In the genomic region with DNA sequence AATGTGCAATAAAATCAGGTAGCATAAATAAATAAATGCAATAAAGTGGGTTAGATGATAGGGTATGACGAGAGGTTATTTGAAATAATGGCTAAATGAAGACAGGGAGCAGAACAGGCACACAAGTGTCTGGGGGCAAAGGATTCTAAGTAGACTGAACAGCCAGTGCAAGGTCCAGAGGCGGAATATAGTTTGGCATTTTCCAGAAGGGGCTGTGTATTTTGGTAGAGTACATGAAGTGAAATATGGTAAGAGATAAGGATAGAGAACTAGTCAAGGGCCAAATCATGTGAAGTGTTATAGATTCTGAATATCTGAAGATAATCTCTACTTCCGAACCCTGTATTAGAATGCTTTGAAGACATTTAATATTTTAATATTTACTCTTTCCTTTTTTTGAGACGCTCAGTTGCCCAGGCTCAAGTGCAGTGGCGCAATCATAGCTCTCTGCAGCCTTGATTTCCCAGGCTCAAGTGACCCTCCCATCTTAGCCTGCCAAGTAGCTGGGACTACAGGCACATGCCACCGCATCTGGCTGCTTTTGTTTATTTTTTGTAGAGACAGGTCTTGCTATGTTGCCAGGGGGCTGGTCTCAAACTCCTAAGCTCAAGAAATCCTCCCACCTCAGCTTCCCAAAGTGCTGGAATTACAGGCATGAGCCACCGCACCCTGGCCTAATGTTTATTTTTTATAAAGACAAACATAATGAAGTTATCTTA, we compare ENCODE assay signal across 23 cellular contexts. TPM values are rescaled to one million over a fixed set of nuclear protein-coding genes. Genes with fewer than 3 reads are reported as not detected.
A peak's percentile ranks its signal among the peaks of the same experiment; 100 is the strongest.
DNase-seq lines count a peak whose midpoint lies in the region; ATAC-seq and TF ChIP-seq lines count a peak whose summit lies in the region.
"Had no signal": no experiment of that assay in that cellular context is flagged by ENCODE, and none has a peak within 500 bp of the region (broad histone marks: within the 10 kb centered on the region; RNA-seq: fewer than 3 reads in every experiment).

No MANE protein-coding gene starts in this region.

- CTCF ChIA-PET in activated CD4-positive, alpha-beta memory T cell treated with anti-CD3 and anti-CD28 coated beads for 36 hours (lab: Charles Lee) = no interaction called here

- no peaks in the 10 kb centered on the region for H3K27me3 Mint-ChIP-seq in osteocyte (ENCODE audit: unreplicated experiment)
- no peaks in the 10 kb centered on the region for H3K27me3 Mint-ChIP-seq in activated CD4-positive, alpha-beta memory T cell treated with anti-CD3 and anti-CD28 coated beads for 36 hours

- no peak overlapping the region for H3K4me3 Mint-ChIP-seq in osteocyte (ENCODE audit: unreplicated experiment)
- no peak overlapping the region for H3K4me3 Mint-ChIP-seq in activated CD4-positive, alpha-beta memory T cell treated with anti-CD3 and anti-CD28 coated beads for 36 hours

- peak overlapping the region; percentile 60 for H3K27ac Mint-ChIP-seq in osteocyte (ENCODE audit: unreplicated experiment)
- H3K27ac Mint-ChIP-seq in activated CD4-positive, alpha-beta memory T cell treated with anti-CD3 and anti-CD28 coated beads for 36 hours = no peak overlapping the region

- TF ChIP-seq POLR2A in transverse colon (IDR thresholded peaks at IDR 0.05) = no peak

- H3K4me3 ChIP-seq in MG63 = no peak overlapping the region
- H3K4me3 ChIP-seq in transverse colon = no peak overlapping the region
- H3K4me3 ChIP-seq: gastroesophageal sphincter, SJSA1 had no signal

- no peak overlapping the region for H3K27ac ChIP-seq in transverse colon
- H3K27ac ChIP-seq: epithelial cell of prostate, gastroesophageal sphincter, SJSA1, VCaP had no signal

- no peaks in the 10 kb centered on the region for H3K36me3 ChIP-seq in MG63
- no peaks in the 10 kb centered on the region for H3K36me3 ChIP-seq in transverse colon
- H3K36me3 ChIP-seq: gastroesophageal sphincter, SJSA1 had no signal

- no peaks in the 10 kb centered on the region for H3K36me3 Mint-ChIP-seq in osteocyte (ENCODE audit: unreplicated experiment)
- H3K36me3 Mint-ChIP-seq in activated CD4-positive, alpha-beta memory T cell treated with anti-CD3 and anti-CD28 coated beads for 36 hours = no peaks in the 10 kb centered on the region

- intact Hi-C loops in Right ventricle myocardium superior (cut with DNase I) = no loop called here
- intact Hi-C loops in activated CD4-positive, alpha-beta memory T cell treated with anti-CD3 and anti-CD28 coated beads for 36 hours (cut with micrococcal nuclease) = no loop called here
- intact Hi-C loops in transverse colon (cut with DNase I; ENCODE audit: low total_unique reads) = no loop called here

- no peaks in the 10 kb centered on the region for H3K9me3 ChIP-seq in MG63
- no peaks in the 10 kb centered on the region for H3K9me3 ChIP-seq in transverse colon
- H3K9me3 ChIP-seq: gastroesophageal sphincter, SJSA1 had no signal

- TF ChIP-seq EP300 in transverse colon (IDR thresholded peaks at IDR 0.05; ENCODE audit: low read depth) = no peak

- no peaks in the 10 kb centered on the region for H3K9me3 Mint-ChIP-seq in osteocyte (ENCODE audit: unreplicated experiment)
- peaks cover 3% of the 10 kb centered on the region for H3K9me3 Mint-ChIP-seq in activated CD4-positive, alpha-beta memory T cell treated with anti-CD3 and anti-CD28 coated beads for 36 hours

- WGBS in transverse colon (ENCODE audit: low coverage in 1 of 2), 2 donors = 72 to 75% methylated on average over 6 to 7 of the region's 7 CpGs

- in situ Hi-C loops in transverse colon (cut with MboI; ENCODE audit: low pct_ligation_motif_present in 1 of 4, low pct_unique_long_range_greater_than_20kb in 1 of 4, low sequenced_read_pairs in 3 of 4) = no loop called here

- H3K27me3 ChIP-seq in MG63 = no peaks in the 10 kb centered on the region
- H3K27me3 ChIP-seq in transverse colon = no peaks in the 10 kb centered on the region
- H3K27me3 ChIP-seq: gastroesophageal sphincter, SJSA1 had no signal

- peaks cover 18% of the 10 kb centered on the region for H3K4me1 Mint-ChIP-seq in osteocyte (ENCODE audit: unreplicated experiment)
- H3K4me1 Mint-ChIP-seq in activated CD4-positive, alpha-beta memory T cell treated with anti-CD3 and anti-CD28 coated beads for 36 hours (ENCODE audit: low read depth) = no peaks in the 10 kb centered on the region

- peaks cover 0 to 4% (median 1%) of the 10 kb centered on the region in 4 donors for H3K4me1 ChIP-seq in transverse colon
- H3K4me1 ChIP-seq: gastroesophageal sphincter, SJSA1 had no signal

- POLR2A ChIA-PET in activated CD4-positive, alpha-beta memory T cell treated with anti-CD3 and anti-CD28 coated beads for 36 hours (lab: Charles Lee) = no interaction called here

- TF ChIP-seq CTCF in osteocyte (IDR thresholded peaks at IDR 0.05) = no peak
- TF ChIP-seq CTCF in transverse colon (IDR thresholded peaks at IDR 0.05) = no peak

- ATAC-seq in Right ventricle myocardium superior (ENCODE audit: poor library complexity) = peak; percentile 86
- ATAC-seq: gastroesophageal sphincter, left colon had no signal

- DNase-seq in EH (ENCODE audit: low read depth) (peak; percentile 27), RPMI7951 (ENCODE audit: low read depth) (peak; percentile 4), Right ventricle myocardium superior (peak; percentile 49), osteocyte (ENCODE audit: extremely low spot score, unreplicated experiment) (no peak), T1000 (lab: John Stamatoyannopoulos, UW) (no peak), MG63 (no peak), transverse colon (no peak)
- DNase-seq in activated CD4-positive, alpha-beta memory T cell treated with anti-CD3 and anti-CD28 coated beads for 36 hours = no peak
- DNase-seq: amniotic stem cell; central memory CD4-positive, alpha-beta T cell; DMS153; left colon; MV-4-11; NCI-H1694 treated with DMSO at 0.1 percent for 48 hours; NCI-H2227 treated with DMSO at 0.1 percent for 48 hours; NCI-H748 treated with DMSO at 0.1 percent for 48 hours; retina; substantia nigra; T-helper 2 cell had no signal

RNA-seq across cellular contexts. Expression of gene CD36, which starts 44.4 kb away (rescaled TPM):
- total RNA-seq in RPMI7951 (2014; rRNA removed; shearing (Covaris generic)) = 6.5 and 11.4 TPM in 2 replicates
- total RNA-seq in Right ventricle myocardium superior (1,239 TPM), osteocyte (0.08 and 0.86 TPM in 2 replicates), transverse colon (10 to 100 TPM; 11.5 to 59.2 (median 31.5) TPM)
- not detected for total RNA-seq in activated CD4-positive, alpha-beta memory T cell treated with anti-CD3 and anti-CD28 coated beads for 36 hours
- total RNA-seq in MG63 (2014; rRNA removed; shearing (Covaris generic); ENCODE audit: low replicate concordance) = not detected in 2 replicates

Comparison
In these comparisons a context has a peak if more than half of its experiments do, and no peak if none do; other contexts are left out.
1. DNase-seq: peak in EH (single experiment), RPMI7951 (single experiment) and Right ventricle myocardium superior (single experiment); none in osteocyte (single experiment), activated CD4-positive, alpha-beta memory T cell treated with anti-CD3 and anti-CD28 coated beads for 36 hours (single experiment), T1000 (single experiment), MG63 (single experiment) and transverse colon (single experiment).
2. RNA of gene CD36, which starts 44.4 kb away (total RNA-seq): 1,239 TPM in Right ventricle myocardium superior (single experiment); 11.5 to 59.2 TPM in transverse colon, 6.5 to 11.4 TPM in RPMI7951, 0.08 to 0.86 TPM in osteocyte, not detected in activated CD4-positive, alpha-beta memory T cell treated with anti-CD3 and anti-CD28 coated beads for 36 hours and not detected in MG63; every median in the first group is over 10 times any median in the second.